In the genomic region with DNA sequence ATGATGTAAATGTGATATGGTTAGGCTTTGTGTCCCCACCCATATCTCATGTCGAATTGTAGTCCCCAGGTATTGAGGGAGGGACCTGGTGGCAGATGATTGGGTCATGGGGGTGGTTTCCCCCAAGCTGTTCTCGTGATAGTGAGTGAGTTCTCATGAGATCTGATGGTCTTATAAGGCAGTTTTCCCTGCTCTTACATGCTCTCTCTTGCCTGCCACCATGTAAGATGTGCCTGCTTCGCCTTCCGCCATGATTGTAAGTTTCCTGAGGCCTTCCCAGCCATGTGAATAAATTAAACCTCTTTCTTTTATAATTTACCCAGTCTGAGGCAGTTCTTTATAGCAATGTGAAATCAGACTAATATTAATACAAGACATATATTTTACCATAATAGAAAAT, we compare ENCODE assay signal across 11 cellular contexts. TPM values are rescaled to one million over a fixed set of nuclear protein-coding genes. Genes with fewer than 3 reads are reported as not detected.
"Had no signal": no experiment of that assay in that cellular context is flagged by ENCODE, and none has a peak within 500 bp of the region (broad histone marks: within the 10 kb centered on the region; RNA-seq: fewer than 3 reads in every experiment).

No MANE protein-coding gene starts in this region.

- ATAC-seq: GM23338, HCT116 had no signal

- H2AFZ ChIP-seq: GM23248, GM23338 had no signal

- FAIRE-seq: H1, H54 had no signal

- H3K9me3 ChIP-seq: HAP-1 had no signal

- H3K4me2 ChIP-seq: GM23338 had no signal

- H3K4me3 ChIP-seq: GM23248, GM23338, HAP-1 had no signal

- H3K9ac ChIP-seq: GM23248 had no signal

- H3K27ac ChIP-seq: GM23248 had no signal

- H3K4me1 ChIP-seq: HAP-1 had no signal

- DNase-seq: GM23248, GOT3, H9, HCEC 1CT, HFFc6 had no signal

- H3K36me3 ChIP-seq: HAP-1 had no signal

RNA-seq across cellular contexts. Expression of gene S100P, which starts 46.2 kb away (rescaled TPM):
- total RNA-seq: GM23248, GM23338, H1, H7, H9, HFFc6 had no signal
- polyA plus RNA-seq: H1 had no signal
